Comparison of ENCODE assay signal across 11 cellular contexts in the genomic region with DNA sequence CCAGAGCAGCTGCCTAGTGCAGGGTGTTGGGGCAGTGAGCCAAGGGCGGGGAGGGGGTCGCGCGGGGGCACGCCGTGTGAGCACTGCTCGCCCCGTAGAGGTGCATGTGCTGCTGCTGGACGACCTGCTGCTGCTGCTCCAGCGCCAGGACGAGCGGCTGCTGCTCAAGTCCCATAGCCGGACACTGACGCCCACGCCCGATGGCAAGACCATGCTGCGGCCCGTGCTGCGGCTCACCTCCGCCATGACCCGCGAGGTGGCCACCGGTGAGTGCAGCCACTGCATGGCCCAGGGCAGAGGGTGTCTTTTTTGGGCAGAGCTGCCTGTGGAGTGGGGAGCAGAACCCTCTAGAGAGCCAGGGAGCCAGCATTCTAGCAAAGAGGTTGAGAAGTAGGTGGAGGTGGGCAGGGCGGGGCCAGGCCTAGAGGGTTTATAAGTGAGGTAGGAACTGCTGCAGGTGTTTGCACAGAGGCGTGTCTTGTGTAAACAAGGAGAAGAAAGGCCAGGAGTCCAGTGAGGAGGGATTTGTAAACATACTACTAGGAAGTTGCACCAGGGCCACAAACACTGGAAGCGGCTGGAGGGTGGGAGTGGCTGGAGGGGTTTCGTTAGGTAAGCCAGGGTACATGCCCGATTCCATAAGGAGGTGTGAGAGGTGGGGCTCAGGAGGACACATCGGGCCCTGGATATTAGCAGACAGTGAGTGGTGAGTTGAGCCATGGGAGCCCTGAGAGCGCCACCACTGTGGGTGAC. TPM values are rescaled to one million over a fixed set of nuclear protein-coding genes. Genes with fewer than 3 reads are reported as not detected.
DNase-seq lines count a peak whose midpoint lies in the region; ATAC-seq and TF ChIP-seq lines count a peak whose summit lies in the region.
"Had no signal": no experiment of that assay in that cellular context is flagged by ENCODE, and none has a peak within 500 bp of the region (broad histone marks: within the 10 kb centered on the region; RNA-seq: fewer than 3 reads in every experiment).

No MANE protein-coding gene starts in this region.

- no peaks in the 10 kb centered on the region for H3K27me3 Mint-ChIP-seq in CD4-positive, alpha-beta T cell
- H3K27me3 Mint-ChIP-seq: naive B cell had no signal

- no peak overlapping the region for H3K27ac Mint-ChIP-seq in CD4-positive, alpha-beta T cell

- peaks cover 79% of the 10 kb centered on the region for H3K36me3 Mint-ChIP-seq in CD4-positive, alpha-beta T cell (ENCODE audit: low read depth)

- TF ChIP-seq CTCF in VCaP (conservative IDR thresholded peaks at IDR 0.05) = no peak
- no peak for TF ChIP-seq CTCF in mucosa of descending colon (IDR thresholded peaks at IDR 0.05)
- TF ChIP-seq CTCF in CD4-positive, alpha-beta T cell (IDR thresholded peaks at IDR 0.05) = no peak

- intact Hi-C loops in mucosa of descending colon (cut with DNase I, micrococcal nuclease) = no loop called here
- intact Hi-C loops in CD4-positive, alpha-beta T cell (cut with DNase I, micrococcal nuclease) = no loop called here

- peak overlapping the region; percentile 87 for H3K27ac ChIP-seq in VCaP
- H3K27ac ChIP-seq in CD4-positive, alpha-beta T cell (ENCODE audit: low read depth, low read length) = no peak overlapping the region
- H3K27ac ChIP-seq: heart right ventricle had no signal

- CTCF ChIA-PET in CD4-positive, alpha-beta T cell (lab: Charles Lee) = no interaction called here

- peaks cover 52% of the 10 kb centered on the region for H3K4me1 Mint-ChIP-seq in CD4-positive, alpha-beta T cell (ENCODE audit: low read depth)

- no peaks in the 10 kb centered on the region for H3K36me3 ChIP-seq in mucosa of descending colon (ENCODE audit: low read depth)

- H3K9me3 ChIP-seq in mucosa of descending colon = no peaks in the 10 kb centered on the region
- no peaks in the 10 kb centered on the region for H3K9me3 ChIP-seq in CD4-positive, alpha-beta T cell (ENCODE audit: control insufficient read depth, low read length)
- H3K9me3 ChIP-seq: heart right ventricle had no signal

- no peak overlapping the region for H3K4me3 Mint-ChIP-seq in CD4-positive, alpha-beta T cell
- H3K4me3 Mint-ChIP-seq: naive B cell had no signal

- DNase-seq in DMS153 (lab: John Stamatoyannopoulos, UW) (peak; percentile 95), NCI-H146 treated with DMSO at 0.1 percent for 48 hours (lab: John Stamatoyannopoulos, UW; ENCODE audit: unreplicated experiment) (peak; percentile 93), mucosa of descending colon (peak; percentile 88 to 95 (median 91)), DMS114 treated with DMSO at 0.1 percent for 48 hours (lab: John Stamatoyannopoulos, UW; ENCODE audit: unreplicated experiment) (no peak)
- no peak for DNase-seq in CD4-positive, alpha-beta T cell
- DNase-seq: cortex of kidney, heart right ventricle, naive B cell had no signal

- no peak overlapping the region for H3K4me3 ChIP-seq in mucosa of descending colon
- H3K4me3 ChIP-seq: heart right ventricle had no signal

- ATAC-seq in mucosa of descending colon (peak; percentile 95), HG03342 (IDR thresholded peaks at IDR 0.05; ENCODE audit: unreplicated experiment) (no peak), HG02884 (IDR thresholded peaks at IDR 0.05; ENCODE audit: unreplicated experiment) (no peak)
- ATAC-seq in CD4-positive, alpha-beta T cell (ENCODE audit: poor library complexity) = no peak
- ATAC-seq: heart right ventricle had no signal

- H3K9me3 Mint-ChIP-seq in CD4-positive, alpha-beta T cell = no peaks in the 10 kb centered on the region
- H3K9me3 Mint-ChIP-seq: naive B cell had no signal

- peaks cover 16% of the 10 kb centered on the region for H3K4me1 ChIP-seq in mucosa of descending colon (ENCODE audit: low read depth)
- H3K4me1 ChIP-seq: heart right ventricle had no signal

- POLR2A ChIA-PET in CD4-positive, alpha-beta T cell (lab: Charles Lee) = interaction anchor here (1.6 to 8.3 kb wide), 5 partner anchors 16 to 44 kb away, joined by 4 to 92 read pairs (median 31); partner anchors contain the start of genes ARHGEF1 and RPS19

- H3K27me3 ChIP-seq in CD4-positive, alpha-beta T cell (ENCODE audit: control insufficient read depth, insufficient read depth, low read length) = no peaks in the 10 kb centered on the region

RNA-seq across cellular contexts. Expression of gene ARHGEF1, which starts 21.3 kb away (rescaled TPM):
- 100 to 1,000 TPM in 1 of 3 donors, 10 to 100 TPM in 2; 84.9 to 125 (median 92.3) TPM for total RNA-seq in mucosa of descending colon
- total RNA-seq in CD4-positive, alpha-beta T cell = 1,000 to 10,000 TPM; 1,019 to 1,047 TPM

RNA-seq across cellular contexts. Expression of gene ERFL, which starts 24.0 kb away (rescaled TPM):
- total RNA-seq in mucosa of descending colon = 1 to 10 TPM in 1 of 3 donors, under 1 TPM in 2; 0.70 to 1.1 (median 0.98) TPM
- total RNA-seq in CD4-positive, alpha-beta T cell = 1 to 10 TPM; 7.7 to 8.9 TPM

RNA-seq across cellular contexts. Expression of gene CD79A, which starts 27.2 kb away (rescaled TPM):
- 1 to 10 TPM; 2.7 to 7.3 (median 3.9) TPM for total RNA-seq in mucosa of descending colon
- total RNA-seq in CD4-positive, alpha-beta T cell = 1 to 10 TPM; 3.7 to 3.8 TPM

RNA-seq across cellular contexts. Expression of gene RPS19, which starts 44.2 kb away (rescaled TPM):
- total RNA-seq in mucosa of descending colon = 1,000 to 10,000 TPM; 1,251 to 1,696 (median 1,572) TPM
- total RNA-seq in CD4-positive, alpha-beta T cell = 1,000 to 10,000 TPM; 3,668 to 3,697 TPM

RNA-seq across cellular contexts. Expression of gene RABAC1, which starts 54.8 kb away (rescaled TPM):
- 100 to 1,000 TPM; 150 to 160 (median 152) TPM for total RNA-seq in mucosa of descending colon
- 100 to 1,000 TPM in 1 of 2 experiments, 10 to 100 TPM in 1; 96.0 to 102 TPM for total RNA-seq in CD4-positive, alpha-beta T cell

Comparison
In these comparisons a context has a peak if more than half of its experiments do, and no peak if none do; other contexts are left out.
1. DNase-seq: peak in DMS153 (single experiment), NCI-H146 treated with DMSO at 0.1 percent for 48 hours (single experiment) and mucosa of descending colon (3 of 3); none in CD4-positive, alpha-beta T cell (0 of 10) and DMS114 treated with DMSO at 0.1 percent for 48 hours (single experiment).
2. RNA of gene ARHGEF1, which starts 21.3 kb away (total RNA-seq): 1,019 to 1,047 TPM in CD4-positive, alpha-beta T cell; 84.9 to 125 TPM in mucosa of descending colon; every median in the first group is over 4 times any median in the second.
3. RNA of gene ERFL, which starts 24.0 kb away (total RNA-seq): 7.7 to 8.9 TPM in CD4-positive, alpha-beta T cell; 0.70 to 1.1 TPM in mucosa of descending colon; every median in the first group is over 4 times any median in the second.